Comparison of ENCODE assay signal across 1 cellular context in the genomic region with DNA sequence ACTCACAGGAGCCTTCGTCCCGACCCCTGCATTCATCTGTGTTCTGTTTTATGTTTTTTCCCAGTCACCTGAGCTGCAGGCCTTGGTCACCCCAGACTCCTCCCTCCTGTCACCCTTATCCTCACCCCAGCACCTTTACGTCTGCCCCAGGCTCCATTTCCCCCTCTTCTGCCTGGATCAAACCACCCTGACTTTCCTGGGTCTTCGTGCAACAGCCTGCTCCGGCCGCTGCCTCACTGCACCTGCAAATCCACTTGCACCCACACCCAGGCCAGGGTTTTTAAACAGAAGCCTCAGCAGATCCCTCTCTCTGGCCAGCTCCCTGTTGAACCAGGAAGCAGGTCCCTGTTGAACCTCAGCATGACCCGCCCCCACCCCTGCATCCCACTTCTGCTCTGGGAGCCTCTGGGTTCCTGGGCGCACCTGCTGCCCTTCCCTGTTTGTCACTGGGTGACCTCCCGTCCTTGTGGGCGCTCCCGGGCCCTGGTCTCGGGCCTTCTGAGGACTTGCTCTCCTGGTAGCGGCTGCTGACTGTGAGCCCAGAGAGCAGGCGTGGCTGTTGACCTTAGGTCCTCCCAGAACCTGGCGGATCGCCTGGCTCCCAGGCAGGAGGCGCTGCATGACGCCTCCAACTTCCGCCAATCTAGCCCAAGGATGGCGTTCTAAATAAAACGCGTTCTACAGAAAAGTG.
TF ChIP-seq lines count a peak whose summit lies in the region.

No MANE protein-coding gene starts in this region.

TF ChIP-seq in HepG2, 621 proteins besides CTCF, POLR2A, EP300 and RAD21 (continued from another document and continues in another):
- TF ChIP-seq, protein P1, sequence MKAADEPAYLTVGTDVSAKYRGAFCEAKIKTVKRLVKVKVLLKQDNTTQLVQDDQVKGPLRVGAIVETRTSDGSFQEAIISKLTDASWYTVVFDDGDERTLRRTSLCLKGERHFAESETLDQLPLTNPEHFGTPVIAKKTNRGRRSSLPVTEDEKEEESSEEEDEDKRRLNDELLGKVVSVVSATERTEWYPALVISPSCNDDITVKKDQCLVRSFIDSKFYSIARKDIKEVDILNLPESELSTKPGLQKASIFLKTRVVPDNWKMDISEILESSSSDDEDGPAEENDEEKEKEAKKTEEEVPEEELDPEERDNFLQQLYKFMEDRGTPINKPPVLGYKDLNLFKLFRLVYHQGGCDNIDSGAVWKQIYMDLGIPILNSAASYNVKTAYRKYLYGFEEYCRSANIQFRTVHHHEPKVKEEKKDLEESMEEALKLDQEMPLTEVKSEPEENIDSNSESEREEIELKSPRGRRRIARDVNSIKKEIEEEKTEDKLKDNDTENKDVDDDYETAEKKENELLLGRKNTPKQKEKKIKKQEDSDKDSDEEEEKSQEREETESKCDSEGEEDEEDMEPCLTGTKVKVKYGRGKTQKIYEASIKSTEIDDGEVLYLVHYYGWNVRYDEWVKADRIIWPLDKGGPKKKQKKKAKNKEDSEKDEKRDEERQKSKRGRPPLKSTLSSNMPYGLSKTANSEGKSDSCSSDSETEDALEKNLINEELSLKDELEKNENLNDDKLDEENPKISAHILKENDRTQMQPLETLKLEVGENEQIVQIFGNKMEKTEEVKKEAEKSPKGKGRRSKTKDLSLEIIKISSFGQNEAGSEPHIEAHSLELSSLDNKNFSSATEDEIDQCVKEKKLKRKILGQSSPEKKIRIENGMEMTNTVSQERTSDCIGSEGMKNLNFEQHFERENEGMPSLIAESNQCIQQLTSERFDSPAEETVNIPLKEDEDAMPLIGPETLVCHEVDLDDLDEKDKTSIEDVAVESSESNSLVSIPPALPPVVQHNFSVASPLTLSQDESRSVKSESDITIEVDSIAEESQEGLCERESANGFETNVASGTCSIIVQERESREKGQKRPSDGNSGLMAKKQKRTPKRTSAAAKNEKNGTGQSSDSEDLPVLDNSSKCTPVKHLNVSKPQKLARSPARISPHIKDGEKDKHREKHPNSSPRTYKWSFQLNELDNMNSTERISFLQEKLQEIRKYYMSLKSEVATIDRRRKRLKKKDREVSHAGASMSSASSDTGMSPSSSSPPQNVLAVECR (CRISPR knock-in tag; IDR thresholded peaks at IDR 0.05; ENCODE audit: borderline replicate concordance) = peak; percentile 43; the same call in 1 of the 2 replicates
- TF ChIP-seq SP5 (CRISPR knock-in tag; IDR thresholded peaks at IDR 0.05; ENCODE audit: borderline replicate concordance, low read depth) = peak; percentile 66; the same call in 1 of the 2 replicates
- no peak for TF ChIP-seq CHCHD3 (CRISPR knock-in tag; IDR thresholded peaks at IDR 0.05)
- TF ChIP-seq YY1 (IDR thresholded peaks at IDR 0.05; ENCODE audit: insufficient read depth, insufficient replicate concordance, low read depth, low read length) = peak; percentile 11
- peak; percentile 35; the same call in 1 of the 2 replicates for TF ChIP-seq MIER2 (CRISPR knock-in tag; IDR thresholded peaks at IDR 0.05)
- peak; percentile 41; the same call in 1 of the 2 replicates for TF ChIP-seq ZNF605 (CRISPR knock-in tag; IDR thresholded peaks at IDR 0.05)
- TF ChIP-seq ZNF354B (CRISPR knock-in tag; IDR thresholded peaks at IDR 0.05) = no peak
- peak; percentile 38 for TF ChIP-seq THAP11 (CRISPR knock-in tag; IDR thresholded peaks at IDR 0.05)
- TF ChIP-seq GABPB1 (CRISPR knock-in tag; IDR thresholded peaks at IDR 0.05) = peak; percentile 79
- TF ChIP-seq ETV5 (CRISPR knock-in tag; IDR thresholded peaks at IDR 0.05; ENCODE audit: borderline replicate concordance) = peak; percentile 80; the same call in 1 of the 2 replicates
- TF ChIP-seq, protein P2, sequence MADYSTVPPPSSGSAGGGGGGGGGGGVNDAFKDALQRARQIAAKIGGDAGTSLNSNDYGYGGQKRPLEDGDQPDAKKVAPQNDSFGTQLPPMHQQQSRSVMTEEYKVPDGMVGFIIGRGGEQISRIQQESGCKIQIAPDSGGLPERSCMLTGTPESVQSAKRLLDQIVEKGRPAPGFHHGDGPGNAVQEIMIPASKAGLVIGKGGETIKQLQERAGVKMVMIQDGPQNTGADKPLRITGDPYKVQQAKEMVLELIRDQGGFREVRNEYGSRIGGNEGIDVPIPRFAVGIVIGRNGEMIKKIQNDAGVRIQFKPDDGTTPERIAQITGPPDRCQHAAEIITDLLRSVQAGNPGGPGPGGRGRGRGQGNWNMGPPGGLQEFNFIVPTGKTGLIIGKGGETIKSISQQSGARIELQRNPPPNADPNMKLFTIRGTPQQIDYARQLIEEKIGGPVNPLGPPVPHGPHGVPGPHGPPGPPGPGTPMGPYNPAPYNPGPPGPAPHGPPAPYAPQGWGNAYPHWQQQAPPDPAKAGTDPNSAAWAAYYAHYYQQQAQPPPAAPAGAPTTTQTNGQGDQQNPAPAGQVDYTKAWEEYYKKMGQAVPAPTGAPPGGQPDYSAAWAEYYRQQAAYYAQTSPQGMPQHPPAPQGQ (CRISPR knock-in tag; IDR thresholded peaks at IDR 0.05; ENCODE audit: borderline replicate concordance) = peak; percentile 62; the same call in 1 of the 2 replicates
- no peak for TF ChIP-seq CENPX (CRISPR knock-in tag; IDR thresholded peaks at IDR 0.05)
- TF ChIP-seq, protein P3, sequence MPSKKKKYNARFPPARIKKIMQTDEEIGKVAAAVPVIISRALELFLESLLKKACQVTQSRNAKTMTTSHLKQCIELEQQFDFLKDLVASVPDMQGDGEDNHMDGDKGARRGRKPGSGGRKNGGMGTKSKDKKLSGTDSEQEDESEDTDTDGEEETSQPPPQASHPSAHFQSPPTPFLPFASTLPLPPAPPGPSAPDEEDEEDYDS (CRISPR knock-in tag; IDR thresholded peaks at IDR 0.05) = 0 out of 2 replicates have a peak, but pooled peaks have one; percentile 29
- peak; percentile 46 for TF ChIP-seq STAG1 (CRISPR knock-in tag; IDR thresholded peaks at IDR 0.05)
- 0 out of 2 replicates have a peak, but pooled peaks have one; percentile 20 for TF ChIP-seq ZMYM4 (CRISPR knock-in tag; IDR thresholded peaks at IDR 0.05)
- TF ChIP-seq SP1 (IDR thresholded peaks at IDR 0.05) = no peak
- TF ChIP-seq SP1 (CRISPR knock-in tag; IDR thresholded peaks at IDR 0.05) = peak; percentile 52; the same call in 1 of the 2 replicates
- TF ChIP-seq, protein P4, sequence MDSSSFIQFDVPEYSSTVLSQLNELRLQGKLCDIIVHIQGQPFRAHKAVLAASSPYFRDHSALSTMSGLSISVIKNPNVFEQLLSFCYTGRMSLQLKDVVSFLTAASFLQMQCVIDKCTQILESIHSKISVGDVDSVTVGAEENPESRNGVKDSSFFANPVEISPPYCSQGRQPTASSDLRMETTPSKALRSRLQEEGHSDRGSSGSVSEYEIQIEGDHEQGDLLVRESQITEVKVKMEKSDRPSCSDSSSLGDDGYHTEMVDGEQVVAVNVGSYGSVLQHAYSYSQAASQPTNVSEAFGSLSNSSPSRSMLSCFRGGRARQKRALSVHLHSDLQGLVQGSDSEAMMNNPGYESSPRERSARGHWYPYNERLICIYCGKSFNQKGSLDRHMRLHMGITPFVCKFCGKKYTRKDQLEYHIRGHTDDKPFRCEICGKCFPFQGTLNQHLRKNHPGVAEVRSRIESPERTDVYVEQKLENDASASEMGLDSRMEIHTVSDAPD (CRISPR knock-in tag; IDR thresholded peaks at IDR 0.05) = no peak
- no peak for TF ChIP-seq ZC3H4 (CRISPR knock-in tag; IDR thresholded peaks at IDR 0.05; ENCODE audit: borderline replicate concordance)
- TF ChIP-seq ZSCAN31 (CRISPR knock-in tag; IDR thresholded peaks at IDR 0.05; ENCODE audit: low read depth) = 0 out of 2 replicates have a peak, but pooled peaks have one; percentile 81
- peak; percentile 81 for TF ChIP-seq ZFX (CRISPR knock-in tag; IDR thresholded peaks at IDR 0.05; ENCODE audit: low read depth)
- no peak for TF ChIP-seq MLLT10 (CRISPR knock-in tag; IDR thresholded peaks at IDR 0.05)
- 0 out of 2 replicates have a peak, but pooled peaks have one; percentile 60 for TF ChIP-seq GLI4 (CRISPR knock-in tag; IDR thresholded peaks at IDR 0.05; ENCODE audit: borderline replicate concordance)
- TF ChIP-seq HES4 (CRISPR knock-in tag; IDR thresholded peaks at IDR 0.05; ENCODE audit: borderline replicate concordance) = no peak
- TF ChIP-seq, protein P5, sequence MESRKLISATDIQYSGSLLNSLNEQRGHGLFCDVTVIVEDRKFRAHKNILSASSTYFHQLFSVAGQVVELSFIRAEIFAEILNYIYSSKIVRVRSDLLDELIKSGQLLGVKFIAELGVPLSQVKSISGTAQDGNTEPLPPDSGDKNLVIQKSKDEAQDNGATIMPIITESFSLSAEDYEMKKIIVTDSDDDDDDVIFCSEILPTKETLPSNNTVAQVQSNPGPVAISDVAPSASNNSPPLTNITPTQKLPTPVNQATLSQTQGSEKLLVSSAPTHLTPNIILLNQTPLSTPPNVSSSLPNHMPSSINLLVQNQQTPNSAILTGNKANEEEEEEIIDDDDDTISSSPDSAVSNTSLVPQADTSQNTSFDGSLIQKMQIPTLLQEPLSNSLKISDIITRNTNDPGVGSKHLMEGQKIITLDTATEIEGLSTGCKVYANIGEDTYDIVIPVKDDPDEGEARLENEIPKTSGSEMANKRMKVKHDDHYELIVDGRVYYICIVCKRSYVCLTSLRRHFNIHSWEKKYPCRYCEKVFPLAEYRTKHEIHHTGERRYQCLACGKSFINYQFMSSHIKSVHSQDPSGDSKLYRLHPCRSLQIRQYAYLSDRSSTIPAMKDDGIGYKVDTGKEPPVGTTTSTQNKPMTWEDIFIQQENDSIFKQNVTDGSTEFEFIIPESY (CRISPR knock-in tag; IDR thresholded peaks at IDR 0.05) = no peak
- TF ChIP-seq ZBTB1 (CRISPR knock-in tag; IDR thresholded peaks at IDR 0.05; ENCODE audit: borderline replicate concordance) = no peak
- peak; percentile 55; the same call in 1 of the 2 replicates for TF ChIP-seq ZNF138 (CRISPR knock-in tag; IDR thresholded peaks at IDR 0.05; ENCODE audit: low read depth)
- 0 out of 2 replicates have a peak, but pooled peaks have one; percentile 18 for TF ChIP-seq HDAC1 (CRISPR knock-in tag; IDR thresholded peaks at IDR 0.05)
- peak; percentile 40; the same call in 1 of the 2 replicates for TF ChIP-seq CCDC6 (CRISPR knock-in tag; IDR thresholded peaks at IDR 0.05)
- 0 out of 2 replicates have a peak, but pooled peaks have one; percentile 43 for TF ChIP-seq MTA1 (CRISPR knock-in tag; IDR thresholded peaks at IDR 0.05; ENCODE audit: borderline replicate concordance)
- TF ChIP-seq KLF15 (CRISPR knock-in tag; IDR thresholded peaks at IDR 0.05; ENCODE audit: borderline replicate concordance) = no peak
- peak; percentile 52; the same call in 1 of the 2 replicates for TF ChIP-seq MED1 (CRISPR knock-in tag; IDR thresholded peaks at IDR 0.05)
- no peak for TF ChIP-seq NR1H2 (CRISPR knock-in tag; IDR thresholded peaks at IDR 0.05; ENCODE audit: borderline replicate concordance, low read depth)
- 0 out of 2 replicates have a peak, but pooled peaks have one; percentile 48 for TF ChIP-seq HNRNPL (IDR thresholded peaks at IDR 0.05; ENCODE audit: low read depth, low read length)
- no peak for TF ChIP-seq MAZ (IDR thresholded peaks at IDR 0.05; ENCODE audit: borderline replicate concordance, low read depth, low read length)
- TF ChIP-seq MAZ (CRISPR knock-in tag; IDR thresholded peaks at IDR 0.05; ENCODE audit: low read depth) = peak; percentile 49; the same call in 1 of the 2 replicates
- TF ChIP-seq SSRP1 (CRISPR knock-in tag; IDR thresholded peaks at IDR 0.05) = peak; percentile 45; the same call in 1 of the 2 replicates
- TF ChIP-seq SAP130 (CRISPR knock-in tag; IDR thresholded peaks at IDR 0.05; ENCODE audit: low read depth) = peak; percentile 72
- TF ChIP-seq, protein P6, sequence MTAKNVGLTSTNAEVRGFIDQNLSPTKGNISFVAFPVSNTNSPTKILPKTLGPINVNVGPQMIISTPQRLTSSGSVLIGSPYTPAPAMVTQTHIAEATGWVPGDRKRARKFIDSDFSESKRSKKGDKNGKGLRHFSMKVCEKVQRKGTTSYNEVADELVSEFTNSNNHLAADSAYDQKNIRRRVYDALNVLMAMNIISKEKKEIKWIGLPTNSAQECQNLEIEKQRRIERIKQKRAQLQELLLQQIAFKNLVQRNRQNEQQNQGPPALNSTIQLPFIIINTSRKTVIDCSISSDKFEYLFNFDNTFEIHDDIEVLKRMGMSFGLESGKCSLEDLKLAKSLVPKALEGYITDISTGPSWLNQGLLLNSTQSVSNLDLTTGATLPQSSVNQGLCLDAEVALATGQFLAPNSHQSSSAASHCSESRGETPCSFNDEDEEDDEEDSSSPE (CRISPR knock-in tag; IDR thresholded peaks at IDR 0.05) = 0 out of 2 replicates have a peak, but pooled peaks have one; percentile 38
- TF ChIP-seq GABPA (IDR thresholded peaks at IDR 0.05; ENCODE audit: low read depth, low read length) = 0 out of 2 replicates have a peak, but pooled peaks have one; percentile 6
- peak; percentile 71 for TF ChIP-seq GABPA (CRISPR knock-in tag; IDR thresholded peaks at IDR 0.05; ENCODE audit: low read depth)
- no peak for TF ChIP-seq ZNF367 (CRISPR knock-in tag; IDR thresholded peaks at IDR 0.05; ENCODE audit: borderline replicate concordance)
- TF ChIP-seq, protein P7, sequence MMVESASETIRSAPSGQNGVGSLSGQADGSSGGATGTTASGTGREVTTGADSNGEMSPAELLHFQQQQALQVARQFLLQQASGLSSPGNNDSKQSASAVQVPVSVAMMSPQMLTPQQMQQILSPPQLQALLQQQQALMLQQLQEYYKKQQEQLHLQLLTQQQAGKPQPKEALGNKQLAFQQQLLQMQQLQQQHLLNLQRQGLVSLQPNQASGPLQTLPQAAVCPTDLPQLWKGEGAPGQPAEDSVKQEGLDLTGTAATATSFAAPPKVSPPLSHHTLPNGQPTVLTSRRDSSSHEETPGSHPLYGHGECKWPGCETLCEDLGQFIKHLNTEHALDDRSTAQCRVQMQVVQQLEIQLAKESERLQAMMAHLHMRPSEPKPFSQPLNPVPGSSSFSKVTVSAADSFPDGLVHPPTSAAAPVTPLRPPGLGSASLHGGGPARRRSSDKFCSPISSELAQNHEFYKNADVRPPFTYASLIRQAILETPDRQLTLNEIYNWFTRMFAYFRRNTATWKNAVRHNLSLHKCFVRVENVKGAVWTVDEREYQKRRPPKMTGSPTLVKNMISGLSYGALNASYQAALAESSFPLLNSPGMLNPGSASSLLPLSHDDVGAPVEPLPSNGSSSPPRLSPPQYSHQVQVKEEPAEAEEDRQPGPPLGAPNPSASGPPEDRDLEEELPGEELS (CRISPR knock-in tag; IDR thresholded peaks at IDR 0.05) = 0 out of 2 replicates have a peak, but pooled peaks have one; percentile 29
- TF ChIP-seq ZNF781 (CRISPR knock-in tag; IDR thresholded peaks at IDR 0.05; ENCODE audit: borderline replicate concordance, not compliant biosample characterization) = no peak
